In genomic region chr11:93573184-93573583, GRCh38 we compare ENCODE assay signal across 23 cellular contexts. TPM values are rescaled to one million over a fixed set of nuclear protein-coding genes. Genes with fewer than 3 reads are reported as not detected.
DNase-seq lines count a peak whose midpoint lies in the region; ATAC-seq, FAIRE-seq and TF ChIP-seq lines count a peak whose summit lies in the region.
"Had no signal": no experiment of that assay in that cellular context is flagged by ENCODE, and none has a peak within 500 bp of the region (broad histone marks: within the 10 kb centered on the region; RNA-seq: fewer than 3 reads in every experiment).

No MANE protein-coding gene starts in this region.

- POLR2A ChIA-PET in Caco-2 (lab: Charles Lee), result no interaction called here

- no peak for FAIRE-seq in bronchial epithelial cell (lab: Jason Lieb, UNC)

- peak; percentile 39 for DNase-seq in EL
- DNase-seq in HFFc6, result peak; percentile 11
- DNase-seq in RPMI7951 (ENCODE audit: low read depth), result peak; percentile 24
- DNase-seq in bronchial epithelial cell (ENCODE audit: low read depth), result peak; percentile 7
- DNase-seq in Caco-2, result no peak
- no peak for DNase-seq in retina
- DNase-seq: activated CD4-positive, alpha-beta T cell treated with anti-CD3 and anti-CD28 coated beads, Interleukin-2, amount 50 U/mL, for 48 hours; activated T-cell treated with anti-CD3 and anti-CD28 coated beads, Interleukin-2, amount 50 U/mL, for 1 hour; BE2C; COR-L47; effector memory CD4-positive, alpha-beta T cell; esophagus squamous epithelium; NCI-H2107; NCI-H510A treated with DMSO at 0.1 percent for 48 hours; psoas muscle; SHP77; stimulated activated CD4-positive, alpha-beta T cell treated with anti-CD3 and anti-CD28 coated beads, Interleukin-2, amount 100 ng/mL, for 48 hours; stomach; T-cell; upper lobe of left lung had no signal

- no peaks in the 10 kb centered on the region for H3K36me3 ChIP-seq in bronchial epithelial cell (ENCODE audit: control insufficient read depth, insufficient read depth, low read length)
- no peaks in the 10 kb centered on the region for H3K36me3 ChIP-seq in Caco-2 (ENCODE audit: control insufficient read depth, insufficient read depth, low read length)
- H3K36me3 ChIP-seq: BE2C, esophagus squamous epithelium, stomach, upper lobe of left lung had no signal

- intact Hi-C loops in Caco-2 (cut with micrococcal nuclease; ENCODE audit: unreplicated experiment), result no loop called here

- H3K27ac Mint-ChIP-seq in HFFc6, result no peak overlapping the region
- H3K27ac Mint-ChIP-seq in Caco-2 (ENCODE audit: unreplicated experiment), result no peak overlapping the region
- H3K27ac Mint-ChIP-seq: activated naive CD8-positive, alpha-beta T cell; T-cell had no signal

- ATAC-seq in GM19467 (IDR thresholded peaks at IDR 0.05; ENCODE audit: unreplicated experiment), result no peak
- ATAC-seq: psoas muscle, T-cell had no signal

- CTCF ChIA-PET in Caco-2 (lab: Charles Lee), result no interaction called here

- no peaks in the 10 kb centered on the region for H3K27me3 Mint-ChIP-seq in HFFc6 (ENCODE audit: insufficient read depth)
- H3K27me3 Mint-ChIP-seq in Caco-2 (ENCODE audit: insufficient read depth, unreplicated experiment), result peaks cover 6% of the 10 kb centered on the region
- H3K27me3 Mint-ChIP-seq: activated naive CD8-positive, alpha-beta T cell had no signal

- peaks cover 20% of the 10 kb centered on the region for H3K4me1 ChIP-seq in Caco-2
- H3K4me1 ChIP-seq: BE2C, upper lobe of left lung had no signal

- no peaks in the 10 kb centered on the region for H3K27me3 ChIP-seq in bronchial epithelial cell (ENCODE audit: control insufficient read depth, insufficient read depth, low read length)
- no peaks in the 10 kb centered on the region; the same call in 1 of the 2 replicates for H3K27me3 ChIP-seq in Caco-2 (replicated peaks; ENCODE audit: control insufficient read depth, insufficient read depth, low read length)
- H3K27me3 ChIP-seq: BE2C, stomach, upper lobe of left lung had no signal

- H3K36me3 Mint-ChIP-seq in HFFc6 (ENCODE audit: low read depth) (peaks cover 8% of the 10 kb centered on the region), Caco-2 (ENCODE audit: insufficient read depth, unreplicated experiment) (no peaks in the 10 kb centered on the region)
- H3K36me3 Mint-ChIP-seq: activated naive CD8-positive, alpha-beta T cell; T-cell had no signal

- H3K9me3 Mint-ChIP-seq in HFFc6 (peaks cover 14% of the 10 kb centered on the region), Caco-2 (ENCODE audit: unreplicated experiment) (no peaks in the 10 kb centered on the region)
- H3K9me3 Mint-ChIP-seq: T-cell had no signal

- no peak overlapping the region for H3K4me3 Mint-ChIP-seq in HFFc6
- no peak overlapping the region for H3K4me3 Mint-ChIP-seq in Caco-2 (ENCODE audit: unreplicated experiment)
- H3K4me3 Mint-ChIP-seq: activated naive CD8-positive, alpha-beta T cell; T-cell had no signal

- TF ChIP-seq CTCF in HFFc6 (IDR thresholded peaks at IDR 0.05) (no peak), bronchial epithelial cell (IDR thresholded peaks at IDR 0.05; ENCODE audit: insufficient read depth, low read length, severe bottlenecking) (no peak), Caco-2 (IDR thresholded peaks at IDR 0.05; ENCODE audit: insufficient read depth in 1 of 2, low read depth in 1 of 2, low read length in 1 of 2, severe bottlenecking in 1 of 2, unreplicated experiment in 1 of 2) (no peak)

- no TSS peak for BruUV-seq in Caco-2 (replicated peaks; lab: Mats Ljungman, UMichigan)

- H3K4me3 ChIP-seq in bronchial epithelial cell (ENCODE audit: low read depth, low read length), result no peak overlapping the region
- no peak overlapping the region for H3K4me3 ChIP-seq in Caco-2 (ENCODE audit: low read depth, low read length)
- H3K4me3 ChIP-seq: esophagus squamous epithelium, psoas muscle, skin epidermis, stomach, upper lobe of left lung had no signal

- no peaks in the 10 kb centered on the region for H3K9me3 ChIP-seq in Caco-2
- H3K9me3 ChIP-seq: BE2C, esophagus squamous epithelium, psoas muscle, stomach, upper lobe of left lung had no signal

- peaks cover 46% of the 10 kb centered on the region for H3K4me1 Mint-ChIP-seq in HFFc6 (ENCODE audit: low read depth)
- H3K4me1 Mint-ChIP-seq in Caco-2 (ENCODE audit: low read depth, unreplicated experiment), result peaks cover 6% of the 10 kb centered on the region
- H3K4me1 Mint-ChIP-seq: T-cell had no signal

RNA-seq across cellular contexts. Expression of gene SMCO4, which starts 30.0 kb away (rescaled TPM):
- total RNA-seq in HFFc6 (2021; fragmentation: NEBNext Ultra II Directional; extraction: Animal tissue kit (Norgen Biotek cat#: 25700)), result 10 to 100 TPM in 4 of 6 experiments, 1 to 10 TPM in 2; 8.6 to 13.1 (median 11.0) TPM
- 4.2 and 7.2 TPM in 2 replicates for total RNA-seq in RPMI7951 (2014; rRNA removed; shearing (Covaris generic))
- 2.4 and 18.1 TPM in 2 replicates for total RNA-seq in bronchial epithelial cell
- 45.6 and 46.3 TPM in 2 replicates for total RNA-seq in Caco-2 (2022)

Comparison
In these comparisons a context has a peak if more than half of its experiments do, and no peak if none do; other contexts are left out.
1. DNase-seq: peak in EL (single experiment), HFFc6 (single experiment), RPMI7951 (single experiment) and bronchial epithelial cell (single experiment); none in Caco-2 (0 of 2) and retina (single experiment).